Comparison of ENCODE assay signal across 14 cellular contexts in the genomic region with DNA sequence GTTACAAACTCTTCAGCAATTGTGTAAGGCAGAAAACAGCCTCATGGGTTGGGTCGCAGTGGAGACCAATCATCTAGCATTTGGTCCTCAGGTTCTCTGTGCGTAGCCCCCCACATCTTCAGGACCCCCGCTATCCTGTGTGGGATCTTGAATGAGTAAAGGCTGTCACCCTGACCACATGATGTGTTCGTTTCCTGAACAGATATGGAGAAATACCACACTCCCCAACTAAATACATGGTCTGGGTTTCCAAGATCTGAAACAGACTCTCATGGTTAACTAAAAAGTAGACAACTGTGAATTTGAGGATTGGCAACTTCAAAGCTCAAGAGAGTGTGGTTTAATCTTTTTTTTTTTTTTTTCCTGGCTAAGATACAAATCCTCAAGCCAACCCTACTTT. TPM values are rescaled to one million over a fixed set of nuclear protein-coding genes. Genes with fewer than 3 reads are reported as not detected.
DNase-seq lines count a peak whose midpoint lies in the region; ATAC-seq and TF ChIP-seq lines count a peak whose summit lies in the region.
"Had no signal": no experiment of that assay in that cellular context is flagged by ENCODE, and none has a peak within 500 bp of the region (broad histone marks: within the 10 kb centered on the region; RNA-seq: fewer than 3 reads in every experiment).

No MANE protein-coding gene starts in this region.

- peaks cover 85% of the 10 kb centered on the region for H3K4me1 Mint-ChIP-seq in stimulated activated naive CD8-positive, alpha-beta T cell treated with anti-CD3 and anti-CD28 coated beads, Interleukin-15, amount 100 ng/mL, for 72 hours
- H3K4me1 Mint-ChIP-seq in activated CD8-positive, alpha-beta T cell treated with anti-CD3 and anti-CD28 coated beads for 36 hours (ENCODE audit: low read depth) = peaks cover 77% of the 10 kb centered on the region
- peaks cover 55 to 89% of the 10 kb centered on the region in 2 donors for H3K4me1 Mint-ChIP-seq in immature natural killer cell
- H3K4me1 Mint-ChIP-seq: B cell had no signal

- CTCF ChIA-PET in activated CD8-positive, alpha-beta T cell treated with anti-CD3 and anti-CD28 coated beads for 36 hours (lab: Charles Lee) = interaction anchor here (1.3 to 3.0 kb wide), 3 partner anchors 10 to 17 kb away, joined by 3 to 13 read pairs (median 6); no protein-coding TSS in a partner anchor

- no peak for DNase-seq in stimulated activated naive CD8-positive, alpha-beta T cell treated with anti-CD3 and anti-CD28 coated beads, Interleukin-15, Interleukin-2, amounts not matched to agents 100 U/mL and 50 U/mL, for 24 hours
- DNase-seq in stimulated activated naive CD8-positive, alpha-beta T cell treated with anti-CD3 and anti-CD28 coated beads, Interleukin-15, amount 100 ng/mL, for 72 hours = no peak
- DNase-seq in activated CD8-positive, alpha-beta T cell treated with anti-CD3 and anti-CD28 coated beads for 36 hours = no peak
- DNase-seq in immature natural killer cell (no peak), NCI-H128 (lab: John Stamatoyannopoulos, UW; ENCODE audit: unreplicated experiment) (no peak), T-helper 9 cell (no peak), left cardiac atrium (no peak)
- DNase-seq: CD4-positive, alpha-beta memory T cell; GF-D8; GOT3; NCI-H1092; NCI-H1694 treated with DMSO at 0.1 percent for 48 hours; PC-3 had no signal

- POLR2A ChIA-PET in activated CD8-positive, alpha-beta T cell treated with anti-CD3 and anti-CD28 coated beads for 36 hours (lab: Charles Lee) = interaction anchor here (0.8 to 1.5 kb wide), 2 partner anchors 23 to 47 kb away, joined by 3 to 6 read pairs; a partner anchor contains a TSS

- no peaks in the 10 kb centered on the region for H3K9me3 Mint-ChIP-seq in stimulated activated naive CD8-positive, alpha-beta T cell treated with anti-CD3 and anti-CD28 coated beads, Interleukin-15, amount 100 ng/mL, for 72 hours
- no peaks in the 10 kb centered on the region for H3K9me3 Mint-ChIP-seq in activated CD8-positive, alpha-beta T cell treated with anti-CD3 and anti-CD28 coated beads for 36 hours
- no peaks in the 10 kb centered on the region for H3K9me3 Mint-ChIP-seq in immature natural killer cell
- H3K9me3 Mint-ChIP-seq: CD4-positive, alpha-beta memory T cell had no signal

- intact Hi-C loops in activated CD8-positive, alpha-beta T cell treated with anti-CD3 and anti-CD28 coated beads for 36 hours (cut with micrococcal nuclease) = no loop called here
- intact Hi-C loops in left cardiac atrium (cut with DNase I) = no loop called here

- no peaks in the 10 kb centered on the region for H3K27me3 Mint-ChIP-seq in stimulated activated naive CD8-positive, alpha-beta T cell treated with anti-CD3 and anti-CD28 coated beads, Interleukin-15, amount 100 ng/mL, for 72 hours
- H3K27me3 Mint-ChIP-seq in activated CD8-positive, alpha-beta T cell treated with anti-CD3 and anti-CD28 coated beads for 36 hours = no peaks in the 10 kb centered on the region
- H3K27me3 Mint-ChIP-seq in immature natural killer cell (ENCODE audit: low read depth in 3 of 3) = no peaks in the 10 kb centered on the region
- H3K27me3 Mint-ChIP-seq: B cell; CD4-positive, alpha-beta memory T cell had no signal

- no peak overlapping the region for H3K27ac Mint-ChIP-seq in stimulated activated naive CD8-positive, alpha-beta T cell treated with anti-CD3 and anti-CD28 coated beads, Interleukin-15, amount 100 ng/mL, for 72 hours
- H3K27ac Mint-ChIP-seq in activated CD8-positive, alpha-beta T cell treated with anti-CD3 and anti-CD28 coated beads for 36 hours = peak overlapping the region; percentile 84
- peak overlapping the region; percentile 51 to 84 (median 74) for H3K27ac Mint-ChIP-seq in immature natural killer cell
- H3K27ac Mint-ChIP-seq: B cell had no signal

- TF ChIP-seq CTCF in activated CD8-positive, alpha-beta T cell treated with anti-CD3 and anti-CD28 coated beads for 36 hours (IDR thresholded peaks at IDR 0.05) = no peak

- peak; percentile 35 for ATAC-seq in stimulated activated naive CD8-positive, alpha-beta T cell treated with anti-CD3 and anti-CD28 coated beads, Interleukin-15, Interleukin-2, amounts not matched to agents 100 U/mL and 50 U/mL, for 24 hours
- no peak for ATAC-seq in stimulated activated naive CD8-positive, alpha-beta T cell treated with anti-CD3 and anti-CD28 coated beads, Interleukin-15, amount 100 ng/mL, for 72 hours
- ATAC-seq in activated CD8-positive, alpha-beta T cell treated with anti-CD3 and anti-CD28 coated beads for 36 hours = peak; percentile 18
- no peak for ATAC-seq in left cardiac atrium
- ATAC-seq: PC-3 had no signal

- no peak overlapping the region for H3K4me3 Mint-ChIP-seq in stimulated activated naive CD8-positive, alpha-beta T cell treated with anti-CD3 and anti-CD28 coated beads, Interleukin-15, amount 100 ng/mL, for 72 hours
- no peak overlapping the region for H3K4me3 Mint-ChIP-seq in activated CD8-positive, alpha-beta T cell treated with anti-CD3 and anti-CD28 coated beads for 36 hours
- peak overlapping the region in 3 of 5 donors; percentile 27 to 54 (median 48) for H3K4me3 Mint-ChIP-seq in immature natural killer cell
- H3K4me3 Mint-ChIP-seq: B cell had no signal

- peaks cover 34% of the 10 kb centered on the region for H3K36me3 Mint-ChIP-seq in activated CD8-positive, alpha-beta T cell treated with anti-CD3 and anti-CD28 coated beads for 36 hours (ENCODE audit: low read depth)
- peaks cover 0 to 4% (median 0%) of the 10 kb centered on the region in 3 donors for H3K36me3 Mint-ChIP-seq in immature natural killer cell

RNA-seq across cellular contexts. Expression of a gene that starts 23.2 kb away (rescaled TPM):
- 100 to 1,000 TPM; 191 to 198 TPM for total RNA-seq in activated CD8-positive, alpha-beta T cell treated with anti-CD3 and anti-CD28 coated beads for 36 hours
- 10 to 100 TPM; 10.2 to 61.9 (median 22.9) TPM for polyA plus RNA-seq in immature natural killer cell
- total RNA-seq in left cardiac atrium = 1 to 10 TPM; 4.2 to 5.0 TPM

Comparison
In these comparisons a context has a peak if more than half of its experiments do, and no peak if none do; other contexts are left out.
1. ATAC-seq: peak in stimulated activated naive CD8-positive, alpha-beta T cell treated with anti-CD3 and anti-CD28 coated beads, Interleukin-15, Interleukin-2, amounts not matched to agents 100 U/mL and 50 U/mL, for 24 hours (single experiment) and activated CD8-positive, alpha-beta T cell treated with anti-CD3 and anti-CD28 coated beads for 36 hours (single experiment); none in stimulated activated naive CD8-positive, alpha-beta T cell treated with anti-CD3 and anti-CD28 coated beads, Interleukin-15, amount 100 ng/mL, for 72 hours (single experiment) and left cardiac atrium (0 of 2).
2. H3K27ac Mint-ChIP-seq: peak in activated CD8-positive, alpha-beta T cell treated with anti-CD3 and anti-CD28 coated beads for 36 hours (single experiment) and immature natural killer cell (6 of 6); none in stimulated activated naive CD8-positive, alpha-beta T cell treated with anti-CD3 and anti-CD28 coated beads, Interleukin-15, amount 100 ng/mL, for 72 hours (0 of 2).
3. H3K4me3 Mint-ChIP-seq: peak in immature natural killer cell (3 of 5); none in stimulated activated naive CD8-positive, alpha-beta T cell treated with anti-CD3 and anti-CD28 coated beads, Interleukin-15, amount 100 ng/mL, for 72 hours (0 of 2) and activated CD8-positive, alpha-beta T cell treated with anti-CD3 and anti-CD28 coated beads for 36 hours (single experiment).
4. RNA of a gene that starts 23.2 kb away (total RNA-seq): 191 to 198 TPM in activated CD8-positive, alpha-beta T cell treated with anti-CD3 and anti-CD28 coated beads for 36 hours; 4.2 to 5.0 TPM in left cardiac atrium; every median in the first group is over 10 times any median in the second.